ENCODE assay signal across 23 cellular contexts in genomic region chr9:99345936-99346335, GRCh38.
A peak's percentile ranks its signal among the peaks of the same experiment; 100 is the strongest.
DNase-seq lines count a peak whose midpoint lies in the region; ATAC-seq and TF ChIP-seq lines count a peak whose summit lies in the region.
"Had no signal": no experiment of that assay in that cellular context is flagged by ENCODE, and none has a peak within 500 bp of the region (broad histone marks: within the 10 kb centered on the region; RNA-seq: fewer than 3 reads in every experiment).

No MANE protein-coding gene starts in this region.

- no peaks in the 10 kb centered on the region for H4K20me1 ChIP-seq in PC-3 (ENCODE audit: low read length)

- H3K9ac ChIP-seq in PC-3 (ENCODE audit: low read length) = no peak overlapping the region
- H3K9ac ChIP-seq: neural progenitor cell had no signal

- H3K36me3 ChIP-seq in PC-3 (ENCODE audit: low read depth, low read length) = no peaks in the 10 kb centered on the region
- H3K36me3 ChIP-seq: colonic mucosa, left ventricle myocardium inferior, neural progenitor cell had no signal

- CTCF ChIA-PET in PC-3 (lab: Charles Lee) = no interaction called here

- ATAC-seq in PC-3 (peak; percentile 66), HG03457 (IDR thresholded peaks at IDR 0.05; ENCODE audit: unreplicated experiment) (no peak)
- no peak for ATAC-seq in stimulated activated effector memory CD8-positive, alpha-beta T cell treated with anti-CD3 and anti-CD28 coated beads, Interleukin-12 subunit alpha, Interleukin-12 subunit beta, amount 100 ng/mL, for 72 hours
- ATAC-seq: mucosa of descending colon had no signal

- H3K9me3 ChIP-seq in PC-3 (ENCODE audit: low read length) = no peaks in the 10 kb centered on the region
- H3K9me3 ChIP-seq: colonic mucosa, left ventricle myocardium inferior, mucosa of descending colon had no signal

- H3K27ac ChIP-seq in PC-3 (ENCODE audit: low read length) = peak overlapping the region; percentile 54
- H3K27ac ChIP-seq: colonic mucosa, left ventricle myocardium inferior, neural progenitor cell had no signal

- TF ChIP-seq CTCF in PC-3 (conservative IDR thresholded peaks at IDR 0.05; ENCODE audit: low read depth, low read length) = no peak
- no peak for TF ChIP-seq CTCF in choroid plexus epithelial cell (conservative IDR thresholded peaks at IDR 0.05; ENCODE audit: low read depth, low read length)

- H3K36me3 Mint-ChIP-seq in stimulated activated effector memory CD8-positive, alpha-beta T cell treated with anti-CD3 and anti-CD28 coated beads, Interleukin-12 subunit alpha, Interleukin-12 subunit beta, amount 100 ng/mL, for 72 hours = no peaks in the 10 kb centered on the region
- H3K36me3 Mint-ChIP-seq: activated CD4-positive, alpha-beta memory T cell treated with anti-CD3 and anti-CD28 coated beads for 36 hours; neural progenitor cell had no signal

- peaks cover 15% of the 10 kb centered on the region; the same call in 1 of the 2 replicates for H3K4me1 ChIP-seq in PC-3 (ENCODE audit: insufficient read depth, low read length)
- H3K4me1 ChIP-seq: colonic mucosa, left ventricle myocardium inferior, neural progenitor cell had no signal

- H3K79me2 ChIP-seq in PC-3 (ENCODE audit: low read length) = no peaks in the 10 kb centered on the region

- H3K27ac Mint-ChIP-seq in stimulated activated effector memory CD8-positive, alpha-beta T cell treated with anti-CD3 and anti-CD28 coated beads, Interleukin-12 subunit alpha, Interleukin-12 subunit beta, amount 100 ng/mL, for 72 hours = no peak overlapping the region
- H3K27ac Mint-ChIP-seq: activated CD4-positive, alpha-beta memory T cell treated with anti-CD3 and anti-CD28 coated beads for 36 hours; neural progenitor cell; T-helper 1 cell treated with Interleukin-12 subunit alpha and Interleukin-12 subunit beta and Interleukin-4 antibody, amounts not matched to agents 30 μg/mL and 1 μg/mL, for 36 hours had no signal

- H3K9me2 ChIP-seq in PC-3 (replicated peaks; ENCODE audit: low read length) = no peaks in the 10 kb centered on the region

- H3K4me3 Mint-ChIP-seq in stimulated activated effector memory CD8-positive, alpha-beta T cell treated with anti-CD3 and anti-CD28 coated beads, Interleukin-12 subunit alpha, Interleukin-12 subunit beta, amount 100 ng/mL, for 72 hours = no peak overlapping the region
- H3K4me3 Mint-ChIP-seq: activated CD4-positive, alpha-beta memory T cell treated with anti-CD3 and anti-CD28 coated beads for 36 hours; neural progenitor cell; T-helper 1 cell treated with Interleukin-12 subunit alpha and Interleukin-12 subunit beta and Interleukin-4 antibody, amounts not matched to agents 30 μg/mL and 1 μg/mL, for 36 hours had no signal

- H2AFZ ChIP-seq in PC-3 (ENCODE audit: low read length) = no peak overlapping the region
- H2AFZ ChIP-seq: neural progenitor cell had no signal

- H3K4me1 Mint-ChIP-seq in stimulated activated effector memory CD8-positive, alpha-beta T cell treated with anti-CD3 and anti-CD28 coated beads, Interleukin-12 subunit alpha, Interleukin-12 subunit beta, amount 100 ng/mL, for 72 hours = no peaks in the 10 kb centered on the region
- H3K4me1 Mint-ChIP-seq: neural progenitor cell had no signal

- BruUV-seq in PC-3 (replicated peaks; lab: Mats Ljungman, UMichigan) = no TSS peak

- no peaks in the 10 kb centered on the region for H3F3A ChIP-seq in PC-3 (ENCODE audit: low read length, unreplicated experiment)

- intact Hi-C loops in PC-3 (cut with micrococcal nuclease) = no loop called here

- no peaks in the 10 kb centered on the region for H3K9me3 Mint-ChIP-seq in stimulated activated effector memory CD8-positive, alpha-beta T cell treated with anti-CD3 and anti-CD28 coated beads, Interleukin-12 subunit alpha, Interleukin-12 subunit beta, amount 100 ng/mL, for 72 hours
- H3K9me3 Mint-ChIP-seq: activated CD4-positive, alpha-beta memory T cell treated with anti-CD3 and anti-CD28 coated beads for 36 hours; neural progenitor cell; T-helper 1 cell treated with Interleukin-12 subunit alpha and Interleukin-12 subunit beta and Interleukin-4 antibody, amounts not matched to agents 30 μg/mL and 1 μg/mL, for 36 hours had no signal

- peak overlapping the region; percentile 26; the same call in 1 of the 2 replicates for H3K4me2 ChIP-seq in PC-3 (ENCODE audit: low read length)
- H3K4me2 ChIP-seq: neural progenitor cell had no signal

- POLR2A ChIA-PET in PC-3 (lab: Charles Lee; ENCODE audit: unreplicated experiment) = no interaction called here

- no peaks in the 10 kb centered on the region for H3K27me3 ChIP-seq in PC-3 (ENCODE audit: low read length)
- H3K27me3 ChIP-seq: colonic mucosa, neural progenitor cell had no signal

- in situ Hi-C loops in G401 (cut with HindIII; ENCODE audit: low sequenced_read_pairs) = no loop called here

- DNase-seq in Daoy (ENCODE audit: low read depth) (peak; percentile 64), PC-3 (peak; percentile 74), choroid plexus epithelial cell (ENCODE audit: low read depth) (peak; percentile 28), myocyte (ENCODE audit: low read depth) (peak; percentile 14), MV-4-11 (lab: John Stamatoyannopoulos, UW) (no peak), G401 (ENCODE audit: low spot score) (no peak)
- no peak for DNase-seq in stimulated activated effector memory CD8-positive, alpha-beta T cell treated with anti-CD3 and anti-CD28 coated beads, Interleukin-12 subunit alpha, Interleukin-12 subunit beta, amount 100 ng/mL, for 72 hours (ENCODE audit: low spot score in 2 of 2)
- DNase-seq: activated CD4-positive, alpha-beta memory T cell treated with anti-CD3 and anti-CD28 coated beads for 36 hours; activated naive CD4-positive, alpha-beta T cell; colonic mucosa; DMS153; Karpas-422; left ventricle myocardium inferior; mucosa of descending colon; NCI-H1105; NCI-H2107; NCI-H510A treated with DMSO at 0.1 percent for 48 hours; SHP77; stimulated activated CD4-positive, alpha-beta T cell treated with anti-CD3 and anti-CD28 coated beads, Interleukin-12 subunit alpha, Interleukin-12 subunit beta, amount 100 ng/mL, for 4 hours; stimulated activated CD8-positive, alpha-beta memory T cell treated with anti-CD3 and anti-CD28 coated beads, Interleukin-4, amount 100 ng/mL, for 48 hours had no signal

- H3K4me3 ChIP-seq in PC-3 (ENCODE audit: low read length) = no peak overlapping the region
- H3K4me3 ChIP-seq in choroid plexus epithelial cell (ENCODE audit: low read depth, low read length) = no peak overlapping the region
- H3K4me3 ChIP-seq: colonic mucosa, left ventricle myocardium inferior, mucosa of descending colon, neural progenitor cell had no signal

Comparison
In these comparisons a context has a peak if more than half of its experiments do, and no peak if none do; other contexts are left out.
1. DNase-seq: peak in Daoy (single experiment), PC-3 (single experiment), choroid plexus epithelial cell (single experiment) and myocyte (single experiment); none in MV-4-11 (single experiment), stimulated activated effector memory CD8-positive, alpha-beta T cell treated with anti-CD3 and anti-CD28 coated beads, Interleukin-12 subunit alpha, Interleukin-12 subunit beta, amount 100 ng/mL, for 72 hours (0 of 2) and G401 (single experiment).